In the genomic region with DNA sequence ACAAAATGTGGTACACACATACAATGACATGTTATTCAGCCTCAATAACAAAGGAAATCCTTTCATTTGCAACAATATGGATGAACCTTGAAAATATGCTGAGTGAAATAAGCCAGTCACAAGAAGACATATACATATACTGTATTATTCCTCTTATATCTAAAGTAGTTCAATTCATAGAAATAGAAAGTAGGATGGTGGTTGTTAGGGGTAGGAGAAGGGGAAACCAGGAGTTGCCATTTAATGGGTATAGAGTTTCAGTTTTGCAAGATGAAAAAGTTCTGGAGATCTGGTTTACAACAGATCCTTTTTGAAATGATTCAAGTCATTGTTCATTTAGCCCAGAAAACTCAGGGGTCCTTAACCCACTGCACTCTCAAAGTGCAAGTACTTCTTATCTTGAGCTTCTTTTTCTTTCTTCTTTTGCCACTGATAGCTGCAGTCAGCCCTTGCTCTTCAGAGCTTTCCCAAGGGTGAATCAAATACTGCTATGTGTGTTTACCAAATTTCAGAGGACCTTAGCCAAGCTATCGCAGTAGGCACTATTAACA, we compare ENCODE assay signal across 14 cellular contexts.
A peak's percentile ranks its signal among the peaks of the same experiment; 100 is the strongest.
DNase-seq lines count a peak whose midpoint lies in the region; ATAC-seq and TF ChIP-seq lines count a peak whose summit lies in the region.
"Had no signal": no experiment of that assay in that cellular context is flagged by ENCODE, and none has a peak within 500 bp of the region (broad histone marks: within the 10 kb centered on the region; RNA-seq: fewer than 3 reads in every experiment).

No MANE protein-coding gene starts in this region.

- DNase-seq in activated T-cell treated with anti-CD3 and anti-CD28 coated beads, Interleukin-2, amount 50 U/mL, for 4 hours, result no peak
- no peak for DNase-seq in activated T-cell treated with anti-CD3 and anti-CD28 coated beads, Interleukin-2, amount 50 U/mL, for 48 hours
- DNase-seq in SK-MEL-5 (ENCODE audit: low read depth, low spot score) (peak; percentile 7), foreskin keratinocyte (no peak), NCI-H1417 treated with DMSO at 0.1 percent for 48 hours (lab: John Stamatoyannopoulos, UW) (no peak)
- no peak for DNase-seq in activated T-helper 2 cell treated with anti-CD3 and anti-CD28 coated beads, Interferon-gamma antibody, Interleukin-2, Interleukin-4, amounts not matched to agents 10 μg/mL and 5 μg/mL and 100 μg/mL, durations not matched to agents 14 hours and 24 hours and 36 hours (ENCODE audit: low spot score)
- DNase-seq: ACHN; CD4-positive, CD25-positive, alpha-beta regulatory T cell; DMS53; GM23248 had no signal

- intact Hi-C loops in activated T-helper 2 cell treated with anti-CD3 and anti-CD28 coated beads, Interferon-gamma antibody, Interleukin-2, Interleukin-4, amounts not matched to agents 10 μg/mL and 5 μg/mL and 100 μg/mL, durations not matched to agents 14 hours and 24 hours and 36 hours (cut with micrococcal nuclease), result no loop called here

- no peaks in the 10 kb centered on the region for H3K9me3 Mint-ChIP-seq in activated T-cell treated with anti-CD3 and anti-CD28 coated beads, Interleukin-2, amount 50 U/mL, for 4 hours
- H3K9me3 Mint-ChIP-seq in activated T-helper 2 cell treated with anti-CD3 and anti-CD28 coated beads, Interferon-gamma antibody, Interleukin-2, Interleukin-4, amounts not matched to agents 10 μg/mL and 5 μg/mL and 100 μg/mL, durations not matched to agents 14 hours and 24 hours and 36 hours, result no peaks in the 10 kb centered on the region
- H3K9me3 Mint-ChIP-seq in stimulated activated naive CD8-positive, alpha-beta T cell treated with anti-CD3 and anti-CD28 coated beads, Interleukin-15, Interleukin-2, amounts not matched to agents 100 ng/mL and 50 ng/mL, for 24 hours, result peaks cover 4% of the 10 kb centered on the region

- no peak overlapping the region for H3K4me3 Mint-ChIP-seq in activated T-cell treated with anti-CD3 and anti-CD28 coated beads, Interleukin-2, amount 50 U/mL, for 4 hours
- no peak overlapping the region for H3K4me3 Mint-ChIP-seq in activated T-helper 2 cell treated with anti-CD3 and anti-CD28 coated beads, Interferon-gamma antibody, Interleukin-2, Interleukin-4, amounts not matched to agents 10 μg/mL and 5 μg/mL and 100 μg/mL, durations not matched to agents 14 hours and 24 hours and 36 hours (ENCODE audit: low read depth)
- peak overlapping the region; percentile 2 for H3K4me3 Mint-ChIP-seq in stimulated activated naive CD8-positive, alpha-beta T cell treated with anti-CD3 and anti-CD28 coated beads, Interleukin-15, Interleukin-2, amounts not matched to agents 100 ng/mL and 50 ng/mL, for 24 hours
- H3K4me3 Mint-ChIP-seq: CD4-positive, CD25-positive, alpha-beta regulatory T cell had no signal

- peak; percentile 40 to 51 for ATAC-seq in activated T-cell treated with anti-CD3 and anti-CD28 coated beads, Interleukin-2, amount 50 U/mL, for 4 hours
- ATAC-seq in foreskin keratinocyte, result no peak
- ATAC-seq: HCT116 had no signal

- H3K27me3 Mint-ChIP-seq in activated T-cell treated with anti-CD3 and anti-CD28 coated beads, Interleukin-2, amount 50 U/mL, for 4 hours (ENCODE audit: low read depth), result no peaks in the 10 kb centered on the region
- H3K27me3 Mint-ChIP-seq in activated T-helper 2 cell treated with anti-CD3 and anti-CD28 coated beads, Interferon-gamma antibody, Interleukin-2, Interleukin-4, amounts not matched to agents 10 μg/mL and 5 μg/mL and 100 μg/mL, durations not matched to agents 14 hours and 24 hours and 36 hours (ENCODE audit: low read depth), result no peaks in the 10 kb centered on the region
- H3K27me3 Mint-ChIP-seq in stimulated activated naive CD8-positive, alpha-beta T cell treated with anti-CD3 and anti-CD28 coated beads, Interleukin-15, Interleukin-2, amounts not matched to agents 100 ng/mL and 50 ng/mL, for 24 hours, result no peaks in the 10 kb centered on the region

- no peak overlapping the region for H3K27ac ChIP-seq in foreskin keratinocyte
- H3K27ac ChIP-seq: BLaER1 treated with 17β-estradiol and CSF1 and Interleukin-3, amounts not matched to agents 10 nM and 100 nM; GM23248; HL-60 had no signal

- H3K27me3 ChIP-seq in foreskin keratinocyte, result no peaks in the 10 kb centered on the region
- H3K27me3 ChIP-seq: BLaER1 treated with 17β-estradiol and CSF1 and Interleukin-3, amounts not matched to agents 10 nM and 100 nM had no signal

- in situ Hi-C loops in SK-MEL-5 (cut with HindIII; ENCODE audit: low pct_unique_long_range_greater_than_20kb, low sequenced_read_pairs), result no loop called here

- H3K27ac Mint-ChIP-seq in activated T-helper 2 cell treated with anti-CD3 and anti-CD28 coated beads, Interferon-gamma antibody, Interleukin-2, Interleukin-4, amounts not matched to agents 10 μg/mL and 5 μg/mL and 100 μg/mL, durations not matched to agents 14 hours and 24 hours and 36 hours, result peak overlapping the region; percentile 8
- H3K27ac Mint-ChIP-seq in stimulated activated naive CD8-positive, alpha-beta T cell treated with anti-CD3 and anti-CD28 coated beads, Interleukin-15, Interleukin-2, amounts not matched to agents 100 ng/mL and 50 ng/mL, for 24 hours, result no peak overlapping the region
- H3K27ac Mint-ChIP-seq: CD4-positive, CD25-positive, alpha-beta regulatory T cell had no signal

- no peak for TF ChIP-seq CTCF in foreskin keratinocyte (conservative IDR thresholded peaks at IDR 0.05)

- peaks cover 16% of the 10 kb centered on the region for H3K4me1 Mint-ChIP-seq in activated T-cell treated with anti-CD3 and anti-CD28 coated beads, Interleukin-2, amount 50 U/mL, for 4 hours (ENCODE audit: low read depth)
- H3K4me1 Mint-ChIP-seq in activated T-helper 2 cell treated with anti-CD3 and anti-CD28 coated beads, Interferon-gamma antibody, Interleukin-2, Interleukin-4, amounts not matched to agents 10 μg/mL and 5 μg/mL and 100 μg/mL, durations not matched to agents 14 hours and 24 hours and 36 hours (ENCODE audit: low read depth), result peaks cover 38% of the 10 kb centered on the region
- H3K4me1 Mint-ChIP-seq in stimulated activated naive CD8-positive, alpha-beta T cell treated with anti-CD3 and anti-CD28 coated beads, Interleukin-15, Interleukin-2, amounts not matched to agents 100 ng/mL and 50 ng/mL, for 24 hours (ENCODE audit: low read depth), result peaks cover 39% of the 10 kb centered on the region
- H3K4me1 Mint-ChIP-seq: CD4-positive, CD25-positive, alpha-beta regulatory T cell had no signal

- no peaks in the 10 kb centered on the region for H3K36me3 Mint-ChIP-seq in activated T-cell treated with anti-CD3 and anti-CD28 coated beads, Interleukin-2, amount 50 U/mL, for 4 hours (ENCODE audit: insufficient read depth)
- H3K36me3 Mint-ChIP-seq in activated T-helper 2 cell treated with anti-CD3 and anti-CD28 coated beads, Interferon-gamma antibody, Interleukin-2, Interleukin-4, amounts not matched to agents 10 μg/mL and 5 μg/mL and 100 μg/mL, durations not matched to agents 14 hours and 24 hours and 36 hours (ENCODE audit: low read depth), result peaks cover 14% of the 10 kb centered on the region
- no peaks in the 10 kb centered on the region for H3K36me3 Mint-ChIP-seq in stimulated activated naive CD8-positive, alpha-beta T cell treated with anti-CD3 and anti-CD28 coated beads, Interleukin-15, Interleukin-2, amounts not matched to agents 100 ng/mL and 50 ng/mL, for 24 hours (ENCODE audit: low read depth)

- no peaks in the 10 kb centered on the region for H3K4me1 ChIP-seq in foreskin keratinocyte
